1 cellular context compared by ENCODE assay signal in the genomic region with DNA sequence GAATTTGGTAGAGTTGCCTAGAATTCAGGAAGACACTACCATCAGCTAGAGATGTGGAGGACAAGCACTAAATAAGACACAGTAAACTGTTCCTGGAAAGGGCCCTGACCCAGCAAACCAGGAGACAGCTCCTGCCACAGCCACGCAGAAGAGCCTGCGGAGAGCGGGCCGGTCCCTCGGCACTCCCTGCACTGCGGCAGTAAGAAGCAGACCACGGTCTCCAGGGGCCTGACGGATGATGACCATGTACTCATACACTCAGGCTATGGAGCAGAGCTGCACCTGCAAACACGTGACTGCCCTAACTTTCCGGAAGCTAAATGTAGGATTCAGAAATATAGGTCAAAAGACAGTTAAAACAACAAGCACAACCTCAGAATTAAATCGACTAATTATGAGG.
TF ChIP-seq lines count a peak whose summit lies in the region.

No MANE protein-coding gene starts in this region.

TF ChIP-seq in GM23338, 12 proteins besides CTCF, POLR2A, EP300 and RAD21 (continued from another document):
- TF ChIP-seq, protein P1, sequence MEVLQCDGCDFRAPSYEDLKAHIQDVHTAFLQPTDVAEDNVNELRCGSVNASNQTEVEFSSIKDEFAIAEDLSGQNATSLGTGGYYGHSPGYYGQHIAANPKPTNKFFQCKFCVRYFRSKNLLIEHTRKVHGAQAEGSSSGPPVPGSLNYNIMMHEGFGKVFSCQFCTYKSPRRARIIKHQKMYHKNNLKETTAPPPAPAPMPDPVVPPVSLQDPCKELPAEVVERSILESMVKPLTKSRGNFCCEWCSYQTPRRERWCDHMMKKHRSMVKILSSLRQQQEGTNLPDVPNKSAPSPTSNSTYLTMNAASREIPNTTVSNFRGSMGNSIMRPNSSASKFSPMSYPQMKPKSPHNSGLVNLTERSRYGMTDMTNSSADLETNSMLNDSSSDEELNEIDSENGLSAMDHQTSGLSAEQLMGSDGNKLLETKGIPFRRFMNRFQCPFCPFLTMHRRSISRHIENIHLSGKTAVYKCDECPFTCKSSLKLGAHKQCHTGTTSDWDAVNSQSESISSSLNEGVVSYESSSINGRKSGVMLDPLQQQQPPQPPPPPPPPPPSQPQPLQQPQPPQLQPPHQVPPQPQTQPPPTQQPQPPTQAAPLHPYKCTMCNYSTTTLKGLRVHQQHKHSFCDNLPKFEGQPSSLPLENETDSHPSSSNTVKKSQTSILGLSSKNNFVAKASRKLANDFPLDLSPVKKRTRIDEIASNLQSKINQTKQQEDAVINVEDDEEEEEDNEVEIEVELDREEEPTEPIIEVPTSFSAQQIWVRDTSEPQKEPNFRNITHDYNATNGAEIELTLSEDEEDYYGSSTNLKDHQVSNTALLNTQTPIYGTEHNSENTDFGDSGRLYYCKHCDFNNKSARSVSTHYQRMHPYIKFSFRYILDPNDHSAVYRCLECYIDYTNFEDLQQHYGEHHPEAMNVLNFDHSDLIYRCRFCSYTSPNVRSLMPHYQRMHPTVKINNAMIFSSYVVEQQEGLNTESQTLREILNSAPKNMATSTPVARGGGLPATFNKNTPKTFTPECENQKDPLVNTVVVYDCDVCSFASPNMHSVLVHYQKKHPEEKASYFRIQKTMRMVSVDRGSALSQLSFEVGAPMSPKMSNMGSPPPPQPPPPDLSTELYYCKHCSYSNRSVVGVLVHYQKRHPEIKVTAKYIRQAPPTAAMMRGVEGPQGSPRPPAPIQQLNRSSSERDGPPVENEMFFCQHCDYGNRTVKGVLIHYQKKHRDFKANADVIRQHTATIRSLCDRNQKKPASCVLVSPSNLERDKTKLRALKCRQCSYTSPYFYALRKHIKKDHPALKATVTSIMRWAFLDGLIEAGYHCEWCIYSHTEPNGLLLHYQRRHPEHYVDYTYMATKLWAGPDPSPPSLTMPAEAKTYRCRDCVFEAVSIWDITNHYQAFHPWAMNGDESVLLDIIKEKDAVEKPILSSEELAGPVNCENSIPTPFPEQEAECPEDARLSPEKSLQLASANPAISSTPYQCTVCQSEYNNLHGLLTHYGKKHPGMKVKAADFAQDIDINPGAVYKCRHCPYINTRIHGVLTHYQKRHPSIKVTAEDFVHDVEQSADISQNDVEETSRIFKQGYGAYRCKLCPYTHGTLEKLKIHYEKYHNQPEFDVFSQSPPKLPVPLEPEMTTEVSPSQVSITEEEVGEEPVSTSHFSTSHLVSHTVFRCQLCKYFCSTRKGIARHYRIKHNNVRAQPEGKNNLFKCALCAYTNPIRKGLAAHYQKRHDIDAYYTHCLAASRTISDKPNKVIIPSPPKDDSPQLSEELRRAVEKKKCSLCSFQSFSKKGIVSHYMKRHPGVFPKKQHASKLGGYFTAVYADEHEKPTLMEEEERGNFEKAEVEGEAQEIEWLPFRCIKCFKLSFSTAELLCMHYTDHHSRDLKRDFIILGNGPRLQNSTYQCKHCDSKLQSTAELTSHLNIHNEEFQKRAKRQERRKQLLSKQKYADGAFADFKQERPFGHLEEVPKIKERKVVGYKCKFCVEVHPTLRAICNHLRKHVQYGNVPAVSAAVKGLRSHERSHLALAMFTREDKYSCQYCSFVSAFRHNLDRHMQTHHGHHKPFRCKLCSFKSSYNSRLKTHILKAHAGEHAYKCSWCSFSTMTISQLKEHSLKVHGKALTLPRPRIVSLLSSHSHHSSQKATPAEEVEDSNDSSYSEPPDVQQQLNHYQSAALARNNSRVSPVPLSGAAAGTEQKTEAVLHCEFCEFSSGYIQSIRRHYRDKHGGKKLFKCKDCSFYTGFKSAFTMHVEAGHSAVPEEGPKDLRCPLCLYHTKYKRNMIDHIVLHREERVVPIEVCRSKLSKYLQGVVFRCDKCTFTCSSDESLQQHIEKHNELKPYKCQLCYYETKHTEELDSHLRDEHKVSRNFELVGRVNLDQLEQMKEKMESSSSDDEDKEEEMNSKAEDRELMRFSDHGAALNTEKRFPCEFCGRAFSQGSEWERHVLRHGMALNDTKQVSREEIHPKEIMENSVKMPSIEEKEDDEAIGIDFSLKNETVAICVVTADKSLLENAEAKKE (CRISPR knock-in tag; IDR thresholded peaks at IDR 0.05): no peak
- TF ChIP-seq STAT1 (IDR thresholded peaks at IDR 0.05; ENCODE audit: unreplicated experiment): no peak
- TF ChIP-seq POLR2AphosphoS5 (IDR thresholded peaks at IDR 0.05; ENCODE audit: low read depth): no peak
- no peak for TF ChIP-seq EZH2phosphoT487 (IDR thresholded peaks at IDR 0.05; ENCODE audit: unreplicated experiment)
- no peak for TF ChIP-seq NANOG (IDR thresholded peaks at IDR 0.05; ENCODE audit: borderline replicate concordance)
- TF ChIP-seq, protein P2, sequence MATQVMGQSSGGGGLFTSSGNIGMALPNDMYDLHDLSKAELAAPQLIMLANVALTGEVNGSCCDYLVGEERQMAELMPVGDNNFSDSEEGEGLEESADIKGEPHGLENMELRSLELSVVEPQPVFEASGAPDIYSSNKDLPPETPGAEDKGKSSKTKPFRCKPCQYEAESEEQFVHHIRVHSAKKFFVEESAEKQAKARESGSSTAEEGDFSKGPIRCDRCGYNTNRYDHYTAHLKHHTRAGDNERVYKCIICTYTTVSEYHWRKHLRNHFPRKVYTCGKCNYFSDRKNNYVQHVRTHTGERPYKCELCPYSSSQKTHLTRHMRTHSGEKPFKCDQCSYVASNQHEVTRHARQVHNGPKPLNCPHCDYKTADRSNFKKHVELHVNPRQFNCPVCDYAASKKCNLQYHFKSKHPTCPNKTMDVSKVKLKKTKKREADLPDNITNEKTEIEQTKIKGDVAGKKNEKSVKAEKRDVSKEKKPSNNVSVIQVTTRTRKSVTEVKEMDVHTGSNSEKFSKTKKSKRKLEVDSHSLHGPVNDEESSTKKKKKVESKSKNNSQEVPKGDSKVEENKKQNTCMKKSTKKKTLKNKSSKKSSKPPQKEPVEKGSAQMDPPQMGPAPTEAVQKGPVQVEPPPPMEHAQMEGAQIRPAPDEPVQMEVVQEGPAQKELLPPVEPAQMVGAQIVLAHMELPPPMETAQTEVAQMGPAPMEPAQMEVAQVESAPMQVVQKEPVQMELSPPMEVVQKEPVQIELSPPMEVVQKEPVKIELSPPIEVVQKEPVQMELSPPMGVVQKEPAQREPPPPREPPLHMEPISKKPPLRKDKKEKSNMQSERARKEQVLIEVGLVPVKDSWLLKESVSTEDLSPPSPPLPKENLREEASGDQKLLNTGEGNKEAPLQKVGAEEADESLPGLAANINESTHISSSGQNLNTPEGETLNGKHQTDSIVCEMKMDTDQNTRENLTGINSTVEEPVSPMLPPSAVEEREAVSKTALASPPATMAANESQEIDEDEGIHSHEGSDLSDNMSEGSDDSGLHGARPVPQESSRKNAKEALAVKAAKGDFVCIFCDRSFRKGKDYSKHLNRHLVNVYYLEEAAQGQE (IDR thresholded peaks at IDR 0.05; ENCODE audit: unreplicated experiment): no peak
- TF ChIP-seq EZH2 (IDR thresholded peaks at IDR 0.05; ENCODE audit: low read depth, unreplicated experiment): no peak
- no peak for TF ChIP-seq ZNF331 (CRISPR knock-in tag; IDR thresholded peaks at IDR 0.05; ENCODE audit: low read depth)
- no peak for TF ChIP-seq CREB1 (CRISPR knock-in tag; IDR thresholded peaks at IDR 0.05; ENCODE audit: low read depth)
- TF ChIP-seq, protein P3, sequence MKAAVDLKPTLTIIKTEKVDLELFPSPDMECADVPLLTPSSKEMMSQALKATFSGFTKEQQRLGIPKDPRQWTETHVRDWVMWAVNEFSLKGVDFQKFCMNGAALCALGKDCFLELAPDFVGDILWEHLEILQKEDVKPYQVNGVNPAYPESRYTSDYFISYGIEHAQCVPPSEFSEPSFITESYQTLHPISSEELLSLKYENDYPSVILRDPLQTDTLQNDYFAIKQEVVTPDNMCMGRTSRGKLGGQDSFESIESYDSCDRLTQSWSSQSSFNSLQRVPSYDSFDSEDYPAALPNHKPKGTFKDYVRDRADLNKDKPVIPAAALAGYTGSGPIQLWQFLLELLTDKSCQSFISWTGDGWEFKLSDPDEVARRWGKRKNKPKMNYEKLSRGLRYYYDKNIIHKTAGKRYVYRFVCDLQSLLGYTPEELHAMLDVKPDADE (IDR thresholded peaks at IDR 0.05): no peak
TF ChIP-seq in GM23338: peak in this region for 0.
